In the genomic region with DNA sequence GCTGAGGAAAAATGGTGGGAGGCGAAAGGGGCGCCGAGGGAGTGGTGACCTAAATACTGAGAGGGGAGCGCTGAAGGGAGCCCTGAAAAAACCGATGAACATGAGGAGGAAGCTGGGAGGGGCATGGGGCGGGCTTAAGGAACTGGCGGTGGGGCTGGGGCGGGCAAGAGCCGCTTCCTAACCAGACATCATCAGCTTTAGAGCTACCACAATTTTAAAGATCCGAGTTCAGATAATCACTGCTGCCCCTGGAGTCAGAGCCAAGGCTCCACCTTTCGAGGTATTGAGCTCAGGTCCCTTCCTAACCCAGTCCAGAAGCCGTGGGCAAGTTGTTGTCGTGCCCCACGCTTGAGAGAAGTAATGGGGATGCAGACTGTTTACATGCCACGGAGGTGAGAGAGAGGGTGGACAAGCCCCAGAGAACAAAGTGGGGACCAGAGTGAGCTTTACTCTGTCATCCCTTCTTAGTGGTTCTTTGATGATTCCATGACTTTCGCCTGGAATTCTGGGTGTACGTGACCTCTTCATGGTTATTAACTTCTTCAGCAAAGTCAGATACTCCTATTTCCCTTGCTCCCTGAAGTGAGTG, we compare ENCODE assay signal across 6 cellular contexts. TPM values are rescaled to one million over a fixed set of nuclear protein-coding genes. Genes with fewer than 3 reads are reported as not detected.
DNase-seq lines count a peak whose midpoint lies in the region; FAIRE-seq and TF ChIP-seq lines count a peak whose summit lies in the region.

No MANE protein-coding gene starts in this region.

- H3K23ac ChIP-seq in H9 (ENCODE audit: insufficient read length, low read depth, low read length), result no peak overlapping the region

- H3K36me3 ChIP-seq in SJSA1 (peaks cover 82% of the 10 kb centered on the region), kidney epithelial cell (ENCODE audit: control insufficient read depth, insufficient read depth, low read length) (peaks cover 2% of the 10 kb centered on the region)

- H3K9me3 ChIP-seq in H9 (ENCODE audit: control insufficient read depth, low read depth, low read length) (no peaks in the 10 kb centered on the region), SJSA1 (replicated peaks) (no peaks in the 10 kb centered on the region)

- no peak overlapping the region for H2BK12ac ChIP-seq in H9 (ENCODE audit: insufficient read length, low read depth, low read length)

- DNase-seq in H9 (no peak), SJSA1 (ENCODE audit: low read depth in 1 of 2, low spot score in 2 of 2) (peak in 1 of 2 experiments; percentile 61), kidney epithelial cell (ENCODE audit: low read depth) (no peak), frontal cortex (ENCODE audit: low spot score in 2 of 2) (no peak), globus pallidus (ENCODE audit: low spot score) (no peak)

- H3T11ph ChIP-seq in H9 (ENCODE audit: low read length), result no peak overlapping the region

- no peak overlapping the region for H4K91ac ChIP-seq in H9 (ENCODE audit: insufficient read length, low read depth, low read length)

- peak overlapping the region; percentile 91 for H3K9ac ChIP-seq in H9 (ENCODE audit: extremely low read depth, insufficient read length, low read length)

- peaks cover 37% of the 10 kb centered on the region in 2 experiments for H3K4me1 Mint-ChIP-seq in H9

- H2BK120ac ChIP-seq in H9 (ENCODE audit: low read depth, low read length, poor library complexity, severe bottlenecking), result no peak overlapping the region

- H2BK5ac ChIP-seq in H9 (ENCODE audit: insufficient read length, low read length), result no peak overlapping the region

- H3K9me3 Mint-ChIP-seq in H9, result no peaks in the 10 kb centered on the region

- H3K14ac ChIP-seq in H9 (ENCODE audit: insufficient read depth, low read length), result no peak overlapping the region

- no peak overlapping the region for H4K8ac ChIP-seq in H9 (replicated peaks; ENCODE audit: insufficient read length, low read depth, low read length)

- H2AK5ac ChIP-seq in H9 (ENCODE audit: insufficient read length, low read length), result no peak overlapping the region

- no peak for TF ChIP-seq CTCF in C4-2B (conservative IDR thresholded peaks at IDR 0.05)
- no peak for TF ChIP-seq CTCF in H9 (conservative IDR thresholded peaks at IDR 0.05)
- TF ChIP-seq CTCF in kidney epithelial cell (IDR thresholded peaks at IDR 0.05; ENCODE audit: insufficient read depth, low read length, poor library complexity, severe bottlenecking), result no peak

- peak overlapping the region; percentile 59 for H3K4me3 ChIP-seq in SJSA1
- H3K4me3 ChIP-seq in kidney epithelial cell (ENCODE audit: low read depth, low read length), result peak overlapping the region; percentile 91

- no peak overlapping the region for H2AFZ ChIP-seq in H9 (ENCODE audit: low read length)

- peaks cover 12% of the 10 kb centered on the region for H3K23me2 ChIP-seq in H9 (ENCODE audit: insufficient read length, low read depth, low read length, poor library complexity, severe bottlenecking)

- H3K4me1 ChIP-seq in H9 (ENCODE audit: insufficient read depth, low read length) (peaks cover 2% of the 10 kb centered on the region; the same call in 1 of the 2 replicates), SJSA1 (replicated peaks) (peaks cover 15% of the 10 kb centered on the region)

- H3K56ac ChIP-seq in H9 (ENCODE audit: insufficient read length, low read depth, low read length), result no peak overlapping the region

- WGBS in H9 (ENCODE audit: extremely low coverage, insufficient read length, low lambda C conversion rate), result no CpG with 5 or more reads among the region's 17 CpGs

- H3K27me3 Mint-ChIP-seq in H9 (ENCODE audit: low read depth), result no peaks in the 10 kb centered on the region

- no peaks in the 10 kb centered on the region for H4K20me1 ChIP-seq in H9 (ENCODE audit: control insufficient read depth, insufficient read depth, insufficient read length)

- no peak for FAIRE-seq in frontal cortex (lab: Jason Lieb, UNC)

- H3K4me3 Mint-ChIP-seq in H9, result no peak overlapping the region

- no peak overlapping the region for H3K18ac ChIP-seq in H9 (ENCODE audit: insufficient read length, low read depth, low read length)

- peaks cover 8% of the 10 kb centered on the region for H3K79me1 ChIP-seq in H9 (ENCODE audit: insufficient read depth, low read depth, low read length, poor library complexity, severe bottlenecking)

- H3K4ac ChIP-seq in H9 (ENCODE audit: low read depth, low read length), result no peak overlapping the region

- H2BK15ac ChIP-seq in H9 (ENCODE audit: low read depth, low read length), result no peak overlapping the region

- peak overlapping the region; percentile 96 for H3K4me2 ChIP-seq in H9 (ENCODE audit: insufficient read depth, insufficient read length, low read length)

- no peak overlapping the region; a peak in 2 of 7 replicates for H3K27ac Mint-ChIP-seq in H9

- peak overlapping the region; percentile 95 for H3K27ac ChIP-seq in C4-2B
- H3K27ac ChIP-seq in H9 (ENCODE audit: insufficient read length, low read depth, low read length), result no peak overlapping the region
- H3K27ac ChIP-seq in SJSA1, result 0 out of 2 replicates have a peak overlapping the region, but pooled peaks have one; percentile 0

- H2BK20ac ChIP-seq in H9 (ENCODE audit: low read depth, low read length, poor library complexity, severe bottlenecking), result no peak overlapping the region

- H3K27me3 ChIP-seq in H9 (ENCODE audit: insufficient read depth, low read length), result no peaks in the 10 kb centered on the region
- no peaks in the 10 kb centered on the region for H3K27me3 ChIP-seq in SJSA1 (replicated peaks)
- H3K27me3 ChIP-seq in kidney epithelial cell (ENCODE audit: control insufficient read depth, insufficient read depth, low read length), result no peaks in the 10 kb centered on the region

- H3K79me2 ChIP-seq in H9 (ENCODE audit: insufficient read depth, low read length), result peaks cover 31% of the 10 kb centered on the region; the same call in 1 of the 2 replicates

- H3K36me3 Mint-ChIP-seq in H9 (ENCODE audit: insufficient read depth in 1 of 3, low read depth in 3 of 3), result peaks cover 24 to 54% (median 49%) of the 10 kb centered on the region in 3 experiments; a peak in 6 of 7 replicates

- no peak overlapping the region for H4K5ac ChIP-seq in H9 (ENCODE audit: insufficient read length, low read depth, low read length)

RNA-seq across cellular contexts. Expression of a gene that starts 0.4 kb away (rescaled TPM):
- total RNA-seq in H9 (2021), result 51.3 and 53.1 TPM in 2 replicates
- 15.4 and 15.7 TPM in 2 replicates for total RNA-seq in SJSA1 (2014; rRNA removed; shearing (Covaris generic))
- 37.0 and 42.6 TPM in 2 replicates for total RNA-seq in kidney epithelial cell
- 4.5 TPM for total RNA-seq in frontal cortex

RNA-seq across cellular contexts. Expression of a gene that starts 0.7 kb away (rescaled TPM):
- total RNA-seq in H9 (2021), result 122 and 127 TPM in 2 replicates
- total RNA-seq in SJSA1 (2014; rRNA removed; shearing (Covaris generic)), result 124 and 208 TPM in 2 replicates
- 123 and 141 TPM in 2 replicates for total RNA-seq in kidney epithelial cell
- 66.4 TPM for total RNA-seq in frontal cortex

RNA-seq across cellular contexts. Expression of a gene that starts 11.2 kb away (rescaled TPM):
- total RNA-seq in H9 (2021) (33.7 and 37.1 TPM in 2 replicates), kidney epithelial cell (35.3 and 36.9 TPM in 2 replicates), frontal cortex (42.0 TPM)
- total RNA-seq in SJSA1 (2014; rRNA removed; shearing (Covaris generic)), result 41.6 and 58.1 TPM in 2 replicates

RNA-seq across cellular contexts. Expression of a gene that starts 24.5 kb away (rescaled TPM):
- total RNA-seq in H9 (2021) (1.7 and 2.4 TPM in 2 replicates), kidney epithelial cell (0.07 and 0.08 TPM in 2 replicates), frontal cortex (not detected)
- total RNA-seq in SJSA1 (2014; rRNA removed; shearing (Covaris generic)), result 9.8 and 14.5 TPM in 2 replicates
